10 cellular contexts compared by ENCODE assay signal in the genomic region with DNA sequence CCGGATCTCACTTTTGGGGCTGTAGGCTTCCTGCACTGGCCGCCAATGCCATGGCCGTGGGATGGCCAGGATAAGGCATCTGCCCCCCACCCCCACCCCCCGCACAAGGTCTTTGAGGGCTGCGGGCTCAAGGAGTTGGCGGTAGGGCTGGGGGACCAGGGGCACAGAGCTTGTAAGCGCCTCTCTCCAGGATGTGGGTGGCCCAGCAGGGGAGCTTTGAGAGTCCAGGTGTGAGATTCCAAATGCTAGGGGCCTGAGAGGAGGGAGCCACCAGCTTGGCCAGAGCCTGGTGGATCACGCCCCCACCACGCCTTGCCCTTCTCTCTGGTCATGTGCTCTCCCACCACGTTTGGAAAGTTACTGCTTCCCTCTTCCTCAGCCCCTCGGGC. TPM values are rescaled to one million over a fixed set of nuclear protein-coding genes. Genes with fewer than 3 reads are reported as not detected.
DNase-seq lines count a peak whose midpoint lies in the region; ATAC-seq and TF ChIP-seq lines count a peak whose summit lies in the region.
"Had no signal": no experiment of that assay in that cellular context is flagged by ENCODE, and none has a peak within 500 bp of the region (broad histone marks: within the 10 kb centered on the region; RNA-seq: fewer than 3 reads in every experiment).

No MANE protein-coding gene starts in this region.

- H4K8ac ChIP-seq in mesenchymal stem cell (ENCODE audit: low read length) = peak overlapping the region; percentile 28

- H3K4me1 ChIP-seq in Peyer's patch (peaks cover 0 to 84% (median 68%) of the 10 kb centered on the region in 4 donors), duodenal mucosa (ENCODE audit: control insufficient read depth in 1 of 2, insufficient read depth in 2 of 2, low read length in 2 of 2) (peaks cover 74 to 80% of the 10 kb centered on the region in 2 donors), mesenchymal stem cell (ENCODE audit: control insufficient read depth, insufficient read depth, low read depth, low read length) (peaks cover 73% of the 10 kb centered on the region), thoracic aorta (ENCODE audit: control insufficient read depth in 1 of 2, low read depth in 2 of 2) (peaks cover 54 to 79% of the 10 kb centered on the region in 2 donors)

- H3K9me3 Mint-ChIP-seq in endothelial cell (ENCODE audit: unreplicated experiment) = no peaks in the 10 kb centered on the region

- H3K36me3 ChIP-seq in Peyer's patch (no peaks in the 10 kb centered on the region), duodenal mucosa (ENCODE audit: control insufficient read depth in 1 of 2, insufficient read depth in 2 of 2, low read length in 2 of 2) (no peaks in the 10 kb centered on the region), mesenchymal stem cell (ENCODE audit: control insufficient read depth in 1 of 2, insufficient read depth in 2 of 2, low read depth in 1 of 2, low read length in 2 of 2) (peaks cover 18 to 63% of the 10 kb centered on the region in 2 experiments), thoracic aorta (no peaks in the 10 kb centered on the region)

- 91% methylated on average over 9 of the region's 11 CpGs for WGBS in mesenchymal stem cell

- no peak overlapping the region for H3K14ac ChIP-seq in mesenchymal stem cell (ENCODE audit: low read length in 2 of 2)

- no peak overlapping the region for H2BK5ac ChIP-seq in mesenchymal stem cell (ENCODE audit: low read depth, low read length, poor library complexity, severe bottlenecking)

- no peaks in the 10 kb centered on the region for H3K27me3 ChIP-seq in Peyer's patch
- no peaks in the 10 kb centered on the region for H3K27me3 ChIP-seq in duodenal mucosa (ENCODE audit: control insufficient read depth in 1 of 2, insufficient read depth in 2 of 2, low read length in 2 of 2)
- H3K27me3 ChIP-seq in mesenchymal stem cell (ENCODE audit: control insufficient read depth in 1 of 2, insufficient read depth in 1 of 2, low read length in 2 of 2) = no peaks in the 10 kb centered on the region
- H3K27me3 ChIP-seq in thoracic aorta (replicated peaks; ENCODE audit: insufficient read depth) = no peaks in the 10 kb centered on the region
- H3K27me3 ChIP-seq: hepatocyte had no signal

- H3K4ac ChIP-seq in mesenchymal stem cell (ENCODE audit: low read depth in 1 of 2, low read length in 2 of 2) = peak overlapping the region in 1 of 2 experiments; percentile 59

- H3K9ac ChIP-seq in duodenal mucosa (ENCODE audit: low read depth in 1 of 2, low read length in 2 of 2) (peak overlapping the region in 1 of 2 donors; percentile 10), mesenchymal stem cell (ENCODE audit: low read length) (no peak overlapping the region)

- H3K79me1 ChIP-seq in mesenchymal stem cell (replicated peaks; ENCODE audit: low read length, poor library complexity, severe bottlenecking) = no peaks in the 10 kb centered on the region

- no peak overlapping the region for H3K4me2 ChIP-seq in mesenchymal stem cell (ENCODE audit: low read length, poor library complexity, severe bottlenecking)
- H3K4me2 ChIP-seq: hepatocyte had no signal

- H3K4me3 ChIP-seq in Peyer's patch = no peak overlapping the region
- no peak overlapping the region for H3K4me3 ChIP-seq in duodenal mucosa (ENCODE audit: low read depth in 1 of 2, low read length in 2 of 2)
- no peak overlapping the region for H3K4me3 ChIP-seq in mesenchymal stem cell (ENCODE audit: insufficient read depth in 1 of 2, low read depth in 1 of 2, low read length in 2 of 2)
- no peak overlapping the region for H3K4me3 ChIP-seq in thoracic aorta
- H3K4me3 ChIP-seq: hepatocyte had no signal

- DNase-seq in Peyer's patch (peak in 2 of 3 donors; percentile 38 to 44), mesenchymal stem cell (no peak), thoracic aorta (ENCODE audit: low spot score) (no peak), endothelial cell (ENCODE audit: low spot score) (no peak), NCI-H1436 (lab: John Stamatoyannopoulos, UW) (no peak)
- DNase-seq: DMS79; stimulated activated CD4-positive, alpha-beta T cell treated with anti-CD3 and anti-CD28 coated beads, Interleukin-1b, Interleukin-23, amount 100 ng/mL, for 48 hours had no signal

- H2BK12ac ChIP-seq in mesenchymal stem cell (ENCODE audit: low read length in 2 of 2) = peak overlapping the region in 1 of 2 experiments; percentile 72

- peak overlapping the region; percentile 87 to 97 (median 94) for H3K27ac ChIP-seq in Peyer's patch
- peak overlapping the region; percentile 50 for H3K27ac ChIP-seq in duodenal mucosa (ENCODE audit: low read depth, low read length)
- no peak overlapping the region for H3K27ac ChIP-seq in mesenchymal stem cell (ENCODE audit: low read length, poor library complexity, severe bottlenecking)
- peak overlapping the region; percentile 87 to 88 for H3K27ac ChIP-seq in thoracic aorta
- H3K27ac ChIP-seq: hepatocyte had no signal

- H3K36me3 Mint-ChIP-seq in endothelial cell (ENCODE audit: low read depth, unreplicated experiment) = peaks cover 4% of the 10 kb centered on the region

- no peak overlapping the region for H2BK15ac ChIP-seq in mesenchymal stem cell (ENCODE audit: low read depth, poor library complexity, severe bottlenecking)

- H4K91ac ChIP-seq in mesenchymal stem cell (ENCODE audit: low read length) = no peak overlapping the region

- TF ChIP-seq POLR2A in Peyer's patch (IDR thresholded peaks at IDR 0.05) = no peak

- H3K23ac ChIP-seq in mesenchymal stem cell (ENCODE audit: low read length in 2 of 2) = peak overlapping the region in 1 of 2 experiments; percentile 42

- no peak overlapping the region for H2BK120ac ChIP-seq in mesenchymal stem cell (ENCODE audit: low read depth, low read length)

- no peak for ATAC-seq in thoracic aorta (ENCODE audit: insufficient number of reproducible peaks, low FRiP score, low read depth)
- ATAC-seq in GM21390 (IDR thresholded peaks at IDR 0.05; ENCODE audit: unreplicated experiment) = no peak

- H3K27me3 Mint-ChIP-seq in endothelial cell (ENCODE audit: unreplicated experiment) = peaks cover 11% of the 10 kb centered on the region

- H2AK5ac ChIP-seq in mesenchymal stem cell (ENCODE audit: low read length, severe bottlenecking) = no peak overlapping the region

- H3K4me1 Mint-ChIP-seq in endothelial cell (ENCODE audit: unreplicated experiment) = peaks cover 35% of the 10 kb centered on the region

- TF ChIP-seq CTCF in Peyer's patch (IDR thresholded peaks at IDR 0.05) (no peak), thoracic aorta (IDR thresholded peaks at IDR 0.05) (no peak), endothelial cell (IDR thresholded peaks at IDR 0.05; ENCODE audit: unreplicated experiment) (no peak)

- H3K4me3 Mint-ChIP-seq in endothelial cell (ENCODE audit: unreplicated experiment) = no peak overlapping the region

- no peaks in the 10 kb centered on the region for H3K9me3 ChIP-seq in Peyer's patch
- no peaks in the 10 kb centered on the region for H3K9me3 ChIP-seq in duodenal mucosa (ENCODE audit: control insufficient read depth in 1 of 2, low read length in 2 of 2)
- no peaks in the 10 kb centered on the region for H3K9me3 ChIP-seq in mesenchymal stem cell (ENCODE audit: control insufficient read depth, low read length)
- no peaks in the 10 kb centered on the region for H3K9me3 ChIP-seq in thoracic aorta

- peak overlapping the region in 1 of 2 experiments; percentile 41 for H3K18ac ChIP-seq in mesenchymal stem cell (ENCODE audit: low read depth in 1 of 2, low read length in 2 of 2)

- no peak overlapping the region for H2AFZ ChIP-seq in mesenchymal stem cell (ENCODE audit: low read depth, low read length)
- H2AFZ ChIP-seq: hepatocyte had no signal

- no peak overlapping the region for H3K27ac Mint-ChIP-seq in endothelial cell (ENCODE audit: unreplicated experiment)

RNA-seq across cellular contexts. Expression of a gene that starts 5.0 kb away (rescaled TPM):
- total RNA-seq in Peyer's patch (100 to 1,000 TPM in 2 of 4 donors, 10 to 100 TPM in 2; 49.2 to 124 (median 100) TPM), thoracic aorta (100 to 1,000 TPM; 498 to 842 TPM), endothelial cell (ENCODE audit: unreplicated experiment) (424 TPM)
- 422 TPM for polyA plus RNA-seq in mesenchymal stem cell (2013, experiment 1 of 2)
- 433 TPM for polyA plus RNA-seq in mesenchymal stem cell (2013, experiment 2 of 2)

RNA-seq across cellular contexts. Expression of a gene that starts 18.4 kb away (rescaled TPM):
- 10 to 100 TPM; 16.5 to 40.2 (median 34.1) TPM for total RNA-seq in Peyer's patch
- polyA plus RNA-seq in mesenchymal stem cell (2013, experiment 1 of 2) = 69.3 TPM
- 73.7 TPM for polyA plus RNA-seq in mesenchymal stem cell (2013, experiment 2 of 2)
- total RNA-seq in thoracic aorta = 10 to 100 TPM; 31.6 to 57.9 TPM
- total RNA-seq in endothelial cell (ENCODE audit: unreplicated experiment) = 48.4 TPM

Comparison
In these comparisons a context has a peak if more than half of its experiments do, and no peak if none do; other contexts are left out.
1. DNase-seq: peak in Peyer's patch (2 of 3); none in mesenchymal stem cell (single experiment), thoracic aorta (single experiment), endothelial cell (single experiment) and NCI-H1436 (single experiment).